ENCODE assay signal across 26 cellular contexts in genomic region chr3:163185721-163186350, GRCh38.
"Had no signal": no experiment of that assay in that cellular context is flagged by ENCODE, and none has a peak within 500 bp of the region (broad histone marks: within the 10 kb centered on the region; RNA-seq: fewer than 3 reads in every experiment).

No MANE protein-coding gene starts in this region.

- ATAC-seq: stimulated activated effector memory CD8-positive, alpha-beta T cell treated with anti-CD3 and anti-CD28 coated beads, Interleukin-12 subunit alpha, Interleukin-12 subunit beta, amount 100 ng/mL, for 72 hours; stimulated activated memory B cell treated with anti-CD40 and anti-IgM and Interleukin-4, amounts not matched to agents 10 μg/mL and 1 μg/mL and 100 μg/mL, for 72 hours; stimulated activated naive B cell treated with anti-CD40 and anti-IgM and Interleukin-4, amounts not matched to agents 10 μg/mL and 1 μg/mL and 100 μg/mL, for 72 hours; stimulated activated naive CD8-positive, alpha-beta T cell treated with anti-CD3 and anti-CD28 coated beads, Interleukin-15, amount 100 ng/mL, for 72 hours; stimulated activated naive CD8-positive, alpha-beta T cell treated with anti-CD3 and anti-CD28 coated beads, Interleukin-15, Interleukin-2, amounts not matched to agents 100 U/mL and 50 U/mL, for 24 hours; upper lobe of right lung had no signal

- H3K27me3 ChIP-seq: stomach, suprapubic skin, testis, thyroid gland, tibial artery, tibial nerve, transverse colon, upper lobe of left lung, upper lobe of right lung, uterus, vagina had no signal

- H3K9me3 ChIP-seq: stomach, suprapubic skin, testis, thoracic aorta, thyroid gland, tibial artery, tibial nerve, transverse colon, upper lobe of left lung, upper lobe of right lung, uterus, vagina had no signal

- H3K36me3 ChIP-seq: stomach, suprapubic skin, thoracic aorta, thyroid gland, tibial artery, tibial nerve, transverse colon, upper lobe of left lung, upper lobe of right lung, uterus, vagina had no signal

- H3K27ac ChIP-seq: stomach, suprapubic skin, testis, thoracic aorta, thyroid gland, tibial artery, tibial nerve, transverse colon, upper lobe of left lung, upper lobe of right lung, uterus, vagina had no signal

- H3K4me1 ChIP-seq: stomach, suprapubic skin, testis, thyroid gland, tibial artery, tibial nerve, transverse colon, upper lobe of left lung, upper lobe of right lung, uterus, vagina had no signal

- H3K4me3 ChIP-seq: stomach, suprapubic skin, testis, thoracic aorta, thyroid gland, tibial artery, tibial nerve, transverse colon, upper lobe of left lung, upper lobe of right lung, uterus, vagina had no signal

- DNase-seq: stimulated activated CD4-positive, alpha-beta T cell treated with anti-CD3 and anti-CD28 coated beads, Interleukin-2, amount 100 ng/mL, for 48 hours; stimulated activated CD4-positive, alpha-beta T cell treated with anti-CD3 and anti-CD28 coated beads, Interleukin-4, amount 100 ng/mL, for 1 hour; stimulated activated CD4-positive, alpha-beta T cell treated with anti-CD3 and anti-CD28 coated beads, Interleukin-4, amount 100 ng/mL, for 24 hours; stimulated activated CD4-positive, alpha-beta T cell treated with anti-CD3 and anti-CD28 coated beads, Interleukin-4, amount 100 ng/mL, for 4 hours; stimulated activated CD8-positive, alpha-beta memory T cell treated with anti-CD3 and anti-CD28 coated beads, Interleukin-4, amount 100 ng/mL, for 48 hours; stimulated activated naive B cell treated with anti-CD40 and anti-IgM and Interleukin-4, amounts not matched to agents 10 μg/mL and 1 μg/mL and 100 μg/mL, for 72 hours; stimulated activated naive CD4-positive, alpha-beta T cell; stimulated activated naive CD4-positive, alpha-beta T cell treated with Interleukin-2 at 50 U/mL for 16 hours; stimulated activated naive CD8-positive, alpha-beta T cell treated with anti-CD3 and anti-CD28 coated beads, Interleukin-15, amount 100 ng/mL, for 72 hours; stimulated activated naive CD8-positive, alpha-beta T cell treated with anti-CD3 and anti-CD28 coated beads, Interleukin-15, Interleukin-2, amounts not matched to agents 100 U/mL and 50 U/mL, for 24 hours; stomach; substantia nigra; testis; thyroid gland; tibial artery; transverse colon; trophoblast cell; upper lobe of left lung; upper lobe of right lung; uterus had no signal
